26 cellular contexts compared by ENCODE assay signal in genomic region chr21:35291034-35291433, GRCh38.
"Had no signal": no experiment of that assay in that cellular context is flagged by ENCODE, and none has a peak within 500 bp of the region (broad histone marks: within the 10 kb centered on the region; RNA-seq: fewer than 3 reads in every experiment).

No MANE protein-coding gene starts in this region.

- H3K27ac ChIP-seq: ascending aorta, brain microvascular endothelial cell, cardiac muscle cell, RWPE1 had no signal

- H3K27me3 ChIP-seq: ascending aorta, brain microvascular endothelial cell, cardiac muscle cell, SJCRH30 had no signal

- H3K4me3 ChIP-seq: ascending aorta, cardiac muscle cell, SJCRH30 had no signal

- H3K27ac Mint-ChIP-seq: activated CD8-positive, alpha-beta T cell treated with anti-CD3 and anti-CD28 coated beads, Interleukin-2, amount 10 ng/mL, durations not matched to agents 7 days and 5 days; activated naive CD4-positive, alpha-beta T cell treated with anti-CD3 and anti-CD28 coated beads, Interleukin-2, amount 50 U/mL, for 24 hours; T-helper 2 cell treated with Interferon-gamma antibody and Interleukin-4, amounts not matched to agents 5 μg/mL and 100 μg/mL, for 36 hours had no signal

- H3K4me2 ChIP-seq: SK-N-SH had no signal

- DNase-seq: activated CD4-positive, alpha-beta T cell treated with anti-CD3 and anti-CD28 coated beads for 4 hours; activated CD8-positive, alpha-beta memory T cell treated with anti-CD3 and anti-CD28 coated beads, Interleukin-2, amount 50 U/mL, for 48 hours; activated CD8-positive, alpha-beta T cell treated with anti-CD3 and anti-CD28 coated beads, Interleukin-2, amount 10 ng/mL, durations not matched to agents 7 days and 5 days; activated T-cell treated with anti-CD3 and anti-CD28 coated beads, Interleukin-2, amount 50 U/mL, for 1 hour; brain microvascular endothelial cell; Karpas-422; NCI-H1092 treated with DMSO at 0.1 percent for 48 hours; NCI-H1417 treated with DMSO at 0.1 percent for 48 hours; NCI-H1694; NCI-H2029; NCI-H2107; NCI-H2171 treated with DMSO at 0.1 percent for 48 hours; NCI-H345; NCI-H510A; NCI-H526 treated with DMSO at 0.1 percent for 48 hours; NCI-H82; Right ventricle myocardium superior; SJCRH30; SK-N-SH; T-helper 1 cell had no signal

- H3K27me3 Mint-ChIP-seq: activated naive CD4-positive, alpha-beta T cell treated with anti-CD3 and anti-CD28 coated beads, Interleukin-2, amount 50 U/mL, for 24 hours had no signal

- H3K4me1 ChIP-seq: ascending aorta had no signal

- H3K36me3 ChIP-seq: ascending aorta, brain microvascular endothelial cell, cardiac muscle cell, SJCRH30 had no signal

- ATAC-seq: activated CD4-positive, CD25-positive, alpha-beta regulatory T cell treated with anti-CD3 and anti-CD28 coated beads, Interleukin-2, amount 50 U/mL, for 24 hours; activated CD8-positive, alpha-beta T cell treated with anti-CD3 and anti-CD28 coated beads, Interleukin-2, amount 10 ng/mL, durations not matched to agents 7 days and 5 days had no signal

- H3K4me3 Mint-ChIP-seq: activated CD8-positive, alpha-beta T cell treated with anti-CD3 and anti-CD28 coated beads, Interleukin-2, amount 10 ng/mL, durations not matched to agents 7 days and 5 days; activated naive CD4-positive, alpha-beta T cell treated with anti-CD3 and anti-CD28 coated beads, Interleukin-2, amount 50 U/mL, for 24 hours; T-helper 2 cell treated with Interferon-gamma antibody and Interleukin-4, amounts not matched to agents 5 μg/mL and 100 μg/mL, for 36 hours had no signal

- H3K9ac ChIP-seq: SK-N-SH had no signal

- H3K9me3 ChIP-seq: SK-N-SH had no signal
